ENCODE assay signal across 11 cellular contexts in genomic region chr2:170679607-170680079, GRCh38. TPM values are rescaled to one million over a fixed set of nuclear protein-coding genes. Genes with fewer than 3 reads are reported as not detected.
DNase-seq lines count a peak whose midpoint lies in the region; ATAC-seq and TF ChIP-seq lines count a peak whose summit lies in the region.
"Had no signal": no experiment of that assay in that cellular context is flagged by ENCODE, and none has a peak within 500 bp of the region (broad histone marks: within the 10 kb centered on the region; RNA-seq: fewer than 3 reads in every experiment).

No MANE protein-coding gene starts in this region.

- no peak overlapping the region for H3K27ac Mint-ChIP-seq in CD14-positive monocyte
- H3K27ac Mint-ChIP-seq: stimulated activated naive CD8-positive, alpha-beta T cell treated with anti-CD3 and anti-CD28 coated beads, Interleukin-15, amount 100 ng/mL, for 72 hours had no signal

- no peak for TF ChIP-seq POLR2A in transverse colon (IDR thresholded peaks at IDR 0.05)

- H3K9ac ChIP-seq in HUES6 (ENCODE audit: low read length): peak overlapping the region; percentile 67

- peaks cover 38% of the 10 kb centered on the region for H3K4me1 ChIP-seq in HUES6 (ENCODE audit: control insufficient read depth, insufficient read depth, low read length)
- H3K4me1 ChIP-seq in transverse colon: peaks cover 0 to 15% (median 7%) of the 10 kb centered on the region in 4 donors
- H3K4me1 ChIP-seq: breast epithelium had no signal

- H3K9me3 Mint-ChIP-seq in CD14-positive monocyte: no peaks in the 10 kb centered on the region
- H3K9me3 Mint-ChIP-seq: stimulated activated naive CD8-positive, alpha-beta T cell treated with anti-CD3 and anti-CD28 coated beads, Interleukin-15, amount 100 ng/mL, for 72 hours had no signal

- no peak for TF ChIP-seq EP300 in transverse colon (IDR thresholded peaks at IDR 0.05; ENCODE audit: low read depth)

- H3K36me3 ChIP-seq in HUES6 (ENCODE audit: control insufficient read depth, insufficient read depth, low read length) (no peaks in the 10 kb centered on the region), transverse colon (no peaks in the 10 kb centered on the region)
- H3K36me3 ChIP-seq: breast epithelium had no signal

- WGBS in transverse colon (ENCODE audit: low coverage in 1 of 2), 2 donors: 22 to 33% methylated on average over 4 to 5 of the region's 5 CpGs

- in situ Hi-C loops in transverse colon (cut with MboI; ENCODE audit: low pct_ligation_motif_present in 1 of 4, low pct_unique_long_range_greater_than_20kb in 1 of 4, low sequenced_read_pairs in 3 of 4): no loop called here

- no peak overlapping the region for H3K4me3 Mint-ChIP-seq in CD14-positive monocyte
- H3K4me3 Mint-ChIP-seq: stimulated activated naive CD8-positive, alpha-beta T cell treated with anti-CD3 and anti-CD28 coated beads, Interleukin-15, amount 100 ng/mL, for 72 hours had no signal

- no peaks in the 10 kb centered on the region for H3K36me3 Mint-ChIP-seq in CD14-positive monocyte

- peaks cover 7 to 12% (median 7%) of the 10 kb centered on the region in 3 donors for H3K27me3 Mint-ChIP-seq in CD14-positive monocyte (ENCODE audit: low read depth in 3 of 3)

- H3K27ac ChIP-seq in HUES6 (ENCODE audit: low read depth, low read length) (peak overlapping the region; percentile 93; the same call in 1 of the 2 replicates), transverse colon (no peak overlapping the region)
- H3K27ac ChIP-seq: breast epithelium had no signal

- intact Hi-C loops in transverse colon (cut with DNase I; ENCODE audit: low total_unique reads) (no loop called here), CD14-positive monocyte (cut with micrococcal nuclease) (no loop called here)

- H3K4me3 ChIP-seq in HUES6 (ENCODE audit: low read depth, low read length) (peak overlapping the region; percentile 34), fibroblast of mammary gland (ENCODE audit: control insufficient read depth, low read depth, low read length) (no peak overlapping the region), transverse colon (no peak overlapping the region)

- H3K27me3 ChIP-seq in HUES6 (ENCODE audit: control insufficient read depth, insufficient read depth, low read length) (no peaks in the 10 kb centered on the region), transverse colon (no peaks in the 10 kb centered on the region)
- H3K27me3 ChIP-seq: breast epithelium had no signal

- H3K4me1 Mint-ChIP-seq in CD14-positive monocyte: no peaks in the 10 kb centered on the region
- H3K4me1 Mint-ChIP-seq: stimulated activated naive CD8-positive, alpha-beta T cell treated with anti-CD3 and anti-CD28 coated beads, Interleukin-15, amount 100 ng/mL, for 72 hours had no signal

- no peak for TF ChIP-seq CTCF in fibroblast of mammary gland (conservative IDR thresholded peaks at IDR 0.05; ENCODE audit: control insufficient read depth, insufficient read depth, low read depth, low read length)
- no peak for TF ChIP-seq CTCF in transverse colon (IDR thresholded peaks at IDR 0.05)
- no peak for TF ChIP-seq CTCF in CD14-positive monocyte (IDR thresholded peaks at IDR 0.05)

- no peak for ATAC-seq in HG02798 (IDR thresholded peaks at IDR 0.05; ENCODE audit: poor library complexity, unreplicated experiment)
- no peak for ATAC-seq in HG03571 (IDR thresholded peaks at IDR 0.05; ENCODE audit: unreplicated experiment)
- ATAC-seq: stimulated activated naive CD8-positive, alpha-beta T cell treated with anti-CD3 and anti-CD28 coated beads, Interleukin-15, amount 100 ng/mL, for 72 hours had no signal

- H3K9me3 ChIP-seq in HUES6 (ENCODE audit: control insufficient read depth, insufficient read depth, low read depth, low read length) (no peaks in the 10 kb centered on the region), transverse colon (no peaks in the 10 kb centered on the region)
- H3K9me3 ChIP-seq: breast epithelium had no signal

- DNase-seq in NCI-H82 treated with DMSO at 0.1 percent for 48 hours (lab: John Stamatoyannopoulos, UW; ENCODE audit: unreplicated experiment): peak; percentile 77
- peak; percentile 4 for DNase-seq in fibroblast of mammary gland (ENCODE audit: low read depth)
- DNase-seq in transverse colon: peak; percentile 21
- DNase-seq in CD14-positive monocyte (ENCODE audit: low spot score): no peak
- DNase-seq: activated T-cell treated with anti-CD3 and anti-CD28 coated beads, Interleukin-2, amount 50 U/mL, for 48 hours; stimulated activated naive CD8-positive, alpha-beta T cell treated with anti-CD3 and anti-CD28 coated beads, Interleukin-15, amount 100 ng/mL, for 72 hours; T-helper 9 cell had no signal

RNA-seq across cellular contexts. Expression of gene SP5, which starts 35.5 kb away (rescaled TPM):
- 1 to 10 TPM in 1 of 4 donors, under 1 TPM in 1, not detected in 2; 0.41 to 2.2 TPM for total RNA-seq in transverse colon
- not detected for polyA plus RNA-seq in CD14-positive monocyte
